Comparison of ENCODE assay signal across 8 cellular contexts in genomic region chr6:41462980-41463930, GRCh38.
DNase-seq lines count a peak whose midpoint lies in the region; ATAC-seq and TF ChIP-seq lines count a peak whose summit lies in the region.

No MANE protein-coding gene starts in this region.

- H3K27me3 ChIP-seq in body of pancreas = no peaks in the 10 kb centered on the region

- no peaks in the 10 kb centered on the region for H3K36me3 ChIP-seq in body of pancreas (replicated peaks in 1 of 2; ENCODE audit: insufficient read depth in 1 of 2, low read depth in 2 of 2)

- no peak for TF ChIP-seq POLR2A in body of pancreas (IDR thresholded peaks at IDR 0.05)

- DNase-seq in activated CD8-positive, alpha-beta memory T cell treated with anti-CD3 and anti-CD28 coated beads, Interleukin-2, amount 50 U/mL, for 4 hours = peak; percentile 27
- DNase-seq in activated CD8-positive, alpha-beta memory T cell treated with anti-CD3 and anti-CD28 coated beads, Interleukin-2, amount 50 U/mL, for 48 hours = no peak
- DNase-seq in M059J (ENCODE audit: low read depth) (peak; percentile 78), body of pancreas (peak; percentile 79 to 88 (median 82)), kidney glomerular epithelial cell (lab: John Stamatoyannopoulos, UW) (peak; percentile 81), superior temporal gyrus (ENCODE audit: extremely low spot score) (peak; percentile 69)

- no peaks in the 10 kb centered on the region for H3K9me3 ChIP-seq in body of pancreas

- no peaks in the 10 kb centered on the region for H3K4me1 ChIP-seq in body of pancreas

- TF ChIP-seq CTCF in body of pancreas (IDR thresholded peaks at IDR 0.05) = peak; percentile 55 to 87 (median 73)

- H3K4me3 ChIP-seq in body of pancreas = no peak overlapping the region

- intact Hi-C loops in body of pancreas (cut with DNase I) = loop anchor here (5.0 to 10.0 kb wide), 2 partner anchors 129 to 222 kb away; no protein-coding TSS in a partner anchor

- no peak overlapping the region for H3K27ac ChIP-seq in body of pancreas

- ATAC-seq in body of pancreas = peak; percentile 92
- no peak for ATAC-seq in GM18909 (IDR thresholded peaks at IDR 0.05; ENCODE audit: poor library complexity, unreplicated experiment)
- ATAC-seq in HG02798 (IDR thresholded peaks at IDR 0.05; ENCODE audit: poor library complexity, unreplicated experiment) = no peak

- 29 to 31% methylated on average over 13 of the region's 13 CpGs for WGBS in body of pancreas, 2 donors
